Comparison of ENCODE assay signal across 9 cellular contexts in genomic region chr1:223748405-223748772, GRCh38. TPM values are rescaled to one million over a fixed set of nuclear protein-coding genes. Genes with fewer than 3 reads are reported as not detected.
A peak's percentile ranks its signal among the peaks of the same experiment; 100 is the strongest.
DNase-seq lines count a peak whose midpoint lies in the region; ATAC-seq and TF ChIP-seq lines count a peak whose summit lies in the region.
"Had no signal": no experiment of that assay in that cellular context is flagged by ENCODE, and none has a peak within 500 bp of the region (broad histone marks: within the 10 kb centered on the region; RNA-seq: fewer than 3 reads in every experiment).

No MANE protein-coding gene starts in this region.

- WGBS in spleen, 5 donors, result 43 to 62% (median 52%) methylated on average over 17 to 18 of the region's 18 CpGs

- H3K4me1 Mint-ChIP-seq in activated CD4-positive, alpha-beta T cell treated with anti-CD3 and anti-CD28 coated beads, Interleukin-2, amount 10 ng/mL, durations not matched to agents 24 days and 14 days, result peaks cover 17% of the 10 kb centered on the region
- H3K4me1 Mint-ChIP-seq in activated B cell treated with CpG ODN at 0.5 μM for 24 hours, result peaks cover 10% of the 10 kb centered on the region

- H3K4me3 ChIP-seq in right atrium auricular region (peak overlapping the region; percentile 39 to 51), spleen (peak overlapping the region in 6 of 8 donors; percentile 40 to 67 (median 46))

- peaks cover 59% of the 10 kb centered on the region for H3K36me3 Mint-ChIP-seq in activated CD4-positive, alpha-beta T cell treated with anti-CD3 and anti-CD28 coated beads, Interleukin-2, amount 10 ng/mL, durations not matched to agents 24 days and 14 days (ENCODE audit: low read depth)
- H3K36me3 Mint-ChIP-seq in activated B cell treated with CpG ODN at 0.5 μM for 24 hours (ENCODE audit: low read depth), result peaks cover 62% of the 10 kb centered on the region

- no peak for TF ChIP-seq POLR2A in spleen (IDR thresholded peaks at IDR 0.05)

- H3K27me3 Mint-ChIP-seq in activated CD4-positive, alpha-beta T cell treated with anti-CD3 and anti-CD28 coated beads, Interleukin-2, amount 10 ng/mL, durations not matched to agents 24 days and 14 days, result no peaks in the 10 kb centered on the region
- H3K27me3 Mint-ChIP-seq in activated B cell treated with CpG ODN at 0.5 μM for 24 hours, result no peaks in the 10 kb centered on the region

- H3K27me3 ChIP-seq in right atrium auricular region (no peaks in the 10 kb centered on the region), spleen (replicated peaks in 1 of 7) (no peaks in the 10 kb centered on the region)

- H3K4me3 Mint-ChIP-seq in activated CD4-positive, alpha-beta T cell treated with anti-CD3 and anti-CD28 coated beads, Interleukin-2, amount 10 ng/mL, durations not matched to agents 24 days and 14 days, result peak overlapping the region; percentile 76
- no peak overlapping the region for H3K4me3 Mint-ChIP-seq in activated B cell treated with CpG ODN at 0.5 μM for 24 hours

- H3K36me3 ChIP-seq in right atrium auricular region (peaks cover 63% of the 10 kb centered on the region), spleen (peaks cover 0 to 87% (median 46%) of the 10 kb centered on the region in 6 donors)

- H3K9me3 Mint-ChIP-seq in activated CD4-positive, alpha-beta T cell treated with anti-CD3 and anti-CD28 coated beads, Interleukin-2, amount 10 ng/mL, durations not matched to agents 24 days and 14 days, result no peaks in the 10 kb centered on the region
- no peaks in the 10 kb centered on the region for H3K9me3 Mint-ChIP-seq in activated B cell treated with CpG ODN at 0.5 μM for 24 hours
- H3K9me3 Mint-ChIP-seq: T-helper 1 cell treated with Interleukin-12 subunit alpha and Interleukin-12 subunit beta and Interleukin-4 antibody, amounts not matched to agents 30 μg/mL and 1 μg/mL, for 36 hours had no signal

- ATAC-seq in activated B cell treated with CpG ODN at 0.5 μM for 24 hours (ENCODE audit: low read depth) (peak; percentile 46), HG03342 (IDR thresholded peaks at IDR 0.05; ENCODE audit: unreplicated experiment) (no peak)

- peak; percentile 65 for DNase-seq in activated CD4-positive, alpha-beta T cell treated with anti-CD3 and anti-CD28 coated beads, Interleukin-2, amount 10 ng/mL, durations not matched to agents 24 days and 14 days
- DNase-seq in activated CD4-positive, alpha-beta T cell treated with anti-CD3 and anti-CD28 coated beads for 4 hours, result no peak
- DNase-seq in activated B cell treated with CpG ODN at 0.5 μM for 24 hours (no peak), right atrium auricular region (ENCODE audit: low spot score) (no peak), spleen (no peak), NCI-H2029 treated with DMSO at 0.1 percent for 48 hours (lab: John Stamatoyannopoulos, UW) (no peak)
- DNase-seq in stimulated activated CD4-positive, alpha-beta T cell treated with anti-CD3 and anti-CD28 coated beads, Interleukin-1b, Interleukin-23, amount 100 ng/mL, for 48 hours, result no peak

- intact Hi-C loops in activated CD4-positive, alpha-beta T cell treated with anti-CD3 and anti-CD28 coated beads, Interleukin-2, amount 10 ng/mL, durations not matched to agents 24 days and 14 days (cut with micrococcal nuclease), result loop anchor here (2.0 kb wide), 1 partner anchor 22 kb away; no protein-coding TSS in a partner anchor
- intact Hi-C loops in activated B cell treated with CpG ODN at 0.5 μM for 24 hours (cut with micrococcal nuclease) (no loop called here), spleen (cut with DNase I; ENCODE audit: low total_unique reads) (loop anchor here (5.0 kb wide), 1 partner anchor 36 kb away; the partner anchor contains the start of gene CAPN2)

- peaks cover 0 to 33% of the 10 kb centered on the region in 2 donors for H3K4me1 ChIP-seq in right atrium auricular region
- peaks cover 7 to 29% (median 21%) of the 10 kb centered on the region in 6 donors for H3K4me1 ChIP-seq in spleen

- H3K27ac Mint-ChIP-seq in activated CD4-positive, alpha-beta T cell treated with anti-CD3 and anti-CD28 coated beads, Interleukin-2, amount 10 ng/mL, durations not matched to agents 24 days and 14 days, result no peak overlapping the region
- no peak overlapping the region for H3K27ac Mint-ChIP-seq in activated B cell treated with CpG ODN at 0.5 μM for 24 hours

- POLR2A ChIA-PET in activated B cell treated with CpG ODN at 0.5 μM for 24 hours (lab: Charles Lee), result interaction anchor here (0.5 to 1.2 kb wide), 4 partner anchors 36 to 680 kb away, joined by 3 to 8 read pairs (median 4); partner anchors contain the start of genes CAPN2 and NVL

- CTCF ChIA-PET in activated B cell treated with CpG ODN at 0.5 μM for 24 hours (lab: Charles Lee), result interaction anchor here (1.0 to 6.1 kb wide), 14 partner anchors 9 to 96 kb away, joined by 3 to 94 read pairs (median 7); partner anchors contain the start of gene CAPN2

- H3K27ac ChIP-seq in right atrium auricular region (peak overlapping the region; percentile 74 to 77), spleen (peak overlapping the region in 6 of 8 donors; percentile 28 to 73 (median 54))

- H3K9me3 ChIP-seq in right atrium auricular region (no peaks in the 10 kb centered on the region), spleen (no peaks in the 10 kb centered on the region)

- TF ChIP-seq CTCF in activated B cell treated with CpG ODN at 0.5 μM for 24 hours (IDR thresholded peaks at IDR 0.05), result no peak
- no peak for TF ChIP-seq CTCF in right atrium auricular region (IDR thresholded peaks at IDR 0.05)
- TF ChIP-seq CTCF in spleen (IDR thresholded peaks at IDR 0.05 in 8 of 11, conservative IDR thresholded peaks at IDR 0.05 in 3 of 11), result no peak

RNA-seq across cellular contexts. Expression of gene CAPN2, which starts 36.0 kb away (rescaled TPM):
- 69.6 and 73.1 TPM in 2 replicates for total RNA-seq in activated CD4-positive, alpha-beta T cell treated with anti-CD3 and anti-CD28 coated beads, Interleukin-2, amount 10 ng/mL, durations not matched to agents 24 days and 14 days
- total RNA-seq in activated B cell treated with CpG ODN at 0.5 μM for 24 hours, result 50.7 and 62.6 TPM in 2 replicates
- total RNA-seq in right atrium auricular region, result 10 to 100 TPM; 61.4 to 72.3 TPM
- total RNA-seq in spleen, result 100 to 1,000 TPM in 1 of 7 donors, 10 to 100 TPM in 6; 48.8 to 106 (median 88.8) TPM
- 10 to 100 TPM; 20.5 to 50.7 (median 35.7) TPM for polyA plus RNA-seq in spleen
